ENCODE assay signal across 12 cellular contexts in genomic region chr14:28375295-28375694, GRCh38.
A peak's percentile ranks its signal among the peaks of the same experiment; 100 is the strongest.
DNase-seq lines count a peak whose midpoint lies in the region; ATAC-seq, FAIRE-seq and TF ChIP-seq lines count a peak whose summit lies in the region.
"Had no signal": no experiment of that assay in that cellular context is flagged by ENCODE, and none has a peak within 500 bp of the region (broad histone marks: within the 10 kb centered on the region; RNA-seq: fewer than 3 reads in every experiment).

No MANE protein-coding gene starts in this region.

- no peaks in the 10 kb centered on the region for H3K9me1 ChIP-seq in keratinocyte (ENCODE audit: control insufficient read depth, extremely low read depth, insufficient read depth, low read length)

- H3K4me1 ChIP-seq in keratinocyte (ENCODE audit: control insufficient read depth, extremely low read depth, insufficient read depth, low read length) (no peaks in the 10 kb centered on the region), pancreas (no peaks in the 10 kb centered on the region)

- no peak overlapping the region for H3K9ac ChIP-seq in keratinocyte (ENCODE audit: control insufficient read depth, extremely low read depth, insufficient read depth, low read length)

- H3K9me3 ChIP-seq in WERI-Rb-1 (ENCODE audit: severe bottlenecking) = no peaks in the 10 kb centered on the region
- no peaks in the 10 kb centered on the region for H3K9me3 ChIP-seq in keratinocyte (ENCODE audit: control insufficient read depth, low read depth, low read length)
- no peaks in the 10 kb centered on the region for H3K9me3 ChIP-seq in pancreas

- ATAC-seq in HG03045 (IDR thresholded peaks at IDR 0.05; ENCODE audit: unreplicated experiment) = no peak
- ATAC-seq in pancreas = no peak
- no peak for ATAC-seq in GM19351 (IDR thresholded peaks at IDR 0.05; ENCODE audit: unreplicated experiment)
- ATAC-seq in HG03280 (IDR thresholded peaks at IDR 0.05; ENCODE audit: unreplicated experiment) = no peak

- no peak overlapping the region for H3K27ac ChIP-seq in WERI-Rb-1
- no peak overlapping the region for H3K27ac ChIP-seq in keratinocyte (ENCODE audit: control insufficient read depth, insufficient read depth, low read length)
- H3K27ac ChIP-seq in pancreas = no peak overlapping the region
- H3K27ac ChIP-seq: coronary artery had no signal

- H3K27me3 ChIP-seq in WERI-Rb-1 (ENCODE audit: insufficient read depth, low read depth, severe bottlenecking) (no peaks in the 10 kb centered on the region), keratinocyte (ENCODE audit: control insufficient read depth, extremely low read depth, insufficient read depth, low read length) (no peaks in the 10 kb centered on the region), pancreas (no peaks in the 10 kb centered on the region)

- in situ Hi-C loops in KBM-7 (cut with MboI; ENCODE audit: low pct_unique_long_range_greater_than_20kb, low sequenced_read_pairs) = no loop called here

- H3K4me2 ChIP-seq in keratinocyte (ENCODE audit: control insufficient read depth, extremely low read depth, insufficient read depth, low read depth, low read length) = no peak overlapping the region

- DNase-seq in COLO668 (lab: John Stamatoyannopoulos, UW; ENCODE audit: unreplicated experiment) (peak; percentile 4), KBM-7 (peak; percentile 66), WERI-Rb-1 (peak; percentile 28), keratinocyte (ENCODE audit: low read depth, low spot score) (no peak), pancreas (no peak)
- DNase-seq: activated CD4-positive, alpha-beta T cell treated with anti-CD3 and anti-CD28 coated beads, Interleukin-2, amount 50 U/mL, for 4 hours; mesenchymal stem cell; stimulated activated CD4-positive, alpha-beta T cell treated with anti-CD3 and anti-CD28 coated beads, Interleukin-4, amount 100 ng/mL, for 4 hours had no signal

- peak; percentile 73 for TF ChIP-seq CTCF in WERI-Rb-1 (IDR thresholded peaks at IDR 0.05; ENCODE audit: low read depth, low read length)
- TF ChIP-seq CTCF in keratinocyte (optimal IDR thresholded peaks at IDR 0.05 in 1 of 3, IDR thresholded peaks at IDR 0.05 in 1 of 3, conservative IDR thresholded peaks at IDR 0.05 in 1 of 3; ENCODE audit: extremely low read depth in 1 of 3, insufficient read depth in 2 of 3, low read length in 3 of 3) = peak; percentile 30 to 49 (median 42)
- TF ChIP-seq CTCF in pancreas (IDR thresholded peaks at IDR 0.05) = no peak

- no peak overlapping the region for H2AFZ ChIP-seq in keratinocyte (ENCODE audit: control insufficient read depth, low read length)

- dilution Hi-C loops in keratinocyte (cut with MboI; ENCODE audit: extremely low pct_ligation_motif_present, low sequenced_read_pairs) = no loop called here

- no peaks in the 10 kb centered on the region for H3K79me2 ChIP-seq in keratinocyte (ENCODE audit: control insufficient read depth, insufficient read depth, low read length)

- FAIRE-seq in keratinocyte (lab: Jason Lieb, UNC) (no peak), pancreas (lab: Jason Lieb, UNC) (no peak)

- intact Hi-C loops in pancreas (cut with DNase I) = no loop called here

- H3K4me3 ChIP-seq in WERI-Rb-1 (ENCODE audit: low read depth, low read length) (no peak overlapping the region), keratinocyte (ENCODE audit: control insufficient read depth in 2 of 3, extremely low read depth in 1 of 3, insufficient read depth in 2 of 3, low read depth in 1 of 3, low read length in 3 of 3) (no peak overlapping the region), pancreas (no peak overlapping the region)
- H3K4me3 ChIP-seq: coronary artery had no signal

- H3K36me3 ChIP-seq in WERI-Rb-1 (no peaks in the 10 kb centered on the region), keratinocyte (ENCODE audit: control insufficient read depth in 2 of 2, extremely low read depth in 1 of 2, insufficient read depth in 2 of 2, low read length in 2 of 2) (no peaks in the 10 kb centered on the region), pancreas (no peaks in the 10 kb centered on the region)

- H4K20me1 ChIP-seq in keratinocyte (ENCODE audit: control insufficient read depth, extremely low read depth, insufficient read depth, low read length) = no peaks in the 10 kb centered on the region

Comparison
In these comparisons a context has a peak if more than half of its experiments do, and no peak if none do; other contexts are left out.
1. DNase-seq: peak in COLO668 (single experiment), KBM-7 (single experiment) and WERI-Rb-1 (single experiment); none in keratinocyte (single experiment) and pancreas (0 of 6).
2. CTCF ChIP-seq: peak in WERI-Rb-1 (single experiment) and keratinocyte (3 of 3); none in pancreas (0 of 4).